11 cellular contexts compared by ENCODE assay signal in genomic region chr19:19026299-19026971, GRCh38. TPM values are rescaled to one million over a fixed set of nuclear protein-coding genes. Genes with fewer than 3 reads are reported as not detected.
DNase-seq lines count a peak whose midpoint lies in the region; TF ChIP-seq lines count a peak whose summit lies in the region.
"Had no signal": no experiment of that assay in that cellular context is flagged by ENCODE, and none has a peak within 500 bp of the region (broad histone marks: within the 10 kb centered on the region; RNA-seq: fewer than 3 reads in every experiment).

No MANE protein-coding gene starts in this region.

- DNase-seq in CD14-positive monocyte (ENCODE audit: low spot score) (no peak), M059J (ENCODE audit: low read depth) (peak; percentile 11), epithelial cell of esophagus (ENCODE audit: low read depth) (peak; percentile 36), mesenchymal stem cell (no peak), NCI-H69 (lab: John Stamatoyannopoulos, UW) (no peak), NCI-H2081 (lab: John Stamatoyannopoulos, UW) (no peak), NCI-H510A treated with DMSO at 0.1 percent for 48 hours (lab: John Stamatoyannopoulos, UW) (no peak), COLO668 (lab: John Stamatoyannopoulos, UW; ENCODE audit: unreplicated experiment) (no peak)
- DNase-seq: DMS79, NCI-H187, T-helper 1 cell had no signal

- H4K8ac ChIP-seq in mesenchymal stem cell (ENCODE audit: low read length): no peak overlapping the region

- no peak overlapping the region for H3K4me3 ChIP-seq in epithelial cell of esophagus (ENCODE audit: low read length)
- H3K4me3 ChIP-seq in mesenchymal stem cell (ENCODE audit: insufficient read depth in 1 of 2, low read depth in 1 of 2, low read length in 2 of 2): no peak overlapping the region

- H3K9me3 ChIP-seq in mesenchymal stem cell (ENCODE audit: control insufficient read depth, low read length): no peaks in the 10 kb centered on the region

- no peak overlapping the region for H3K4me3 Mint-ChIP-seq in CD14-positive monocyte

- WGBS in mesenchymal stem cell: 91% methylated on average over 10 of the region's 10 CpGs

- H3K14ac ChIP-seq in mesenchymal stem cell (ENCODE audit: low read length in 2 of 2): no peak overlapping the region

- H3K27ac Mint-ChIP-seq in CD14-positive monocyte: peak overlapping the region in 4 of 7 donors; percentile 38 to 66 (median 59)

- H2BK5ac ChIP-seq in mesenchymal stem cell (ENCODE audit: low read depth, low read length, poor library complexity, severe bottlenecking): no peak overlapping the region

- H3K4me1 ChIP-seq in mesenchymal stem cell (ENCODE audit: control insufficient read depth, insufficient read depth, low read depth, low read length): peaks cover 3% of the 10 kb centered on the region

- no peak overlapping the region for H2BK15ac ChIP-seq in mesenchymal stem cell (ENCODE audit: low read depth, poor library complexity, severe bottlenecking)

- peaks cover 75 to 82% of the 10 kb centered on the region in 2 experiments for H3K36me3 ChIP-seq in mesenchymal stem cell (ENCODE audit: control insufficient read depth in 1 of 2, insufficient read depth in 2 of 2, low read depth in 1 of 2, low read length in 2 of 2)

- no peak overlapping the region for H3K27ac ChIP-seq in mesenchymal stem cell (ENCODE audit: low read length, poor library complexity, severe bottlenecking)

- H3K27me3 ChIP-seq in mesenchymal stem cell (ENCODE audit: control insufficient read depth in 1 of 2, insufficient read depth in 1 of 2, low read length in 2 of 2): no peaks in the 10 kb centered on the region

- H3K18ac ChIP-seq in mesenchymal stem cell (ENCODE audit: low read depth in 1 of 2, low read length in 2 of 2): no peak overlapping the region

- no peak for TF ChIP-seq CTCF in CD14-positive monocyte (IDR thresholded peaks at IDR 0.05)
- peak; percentile 45 for TF ChIP-seq CTCF in epithelial cell of esophagus (IDR thresholded peaks at IDR 0.05; ENCODE audit: insufficient read depth, low read depth, low read length, missing control alignments)

- peaks cover 4% of the 10 kb centered on the region for H3K4me1 Mint-ChIP-seq in CD14-positive monocyte

- intact Hi-C loops in CD14-positive monocyte (cut with micrococcal nuclease): no loop called here

- H3K4me2 ChIP-seq in mesenchymal stem cell (ENCODE audit: low read length, poor library complexity, severe bottlenecking): no peak overlapping the region

- H2BK120ac ChIP-seq in mesenchymal stem cell (ENCODE audit: low read depth, low read length): no peak overlapping the region

- H2BK12ac ChIP-seq in mesenchymal stem cell (ENCODE audit: low read length in 2 of 2): no peak overlapping the region

- no peak overlapping the region for H2AK5ac ChIP-seq in mesenchymal stem cell (ENCODE audit: low read length, severe bottlenecking)

- peak overlapping the region; percentile 7 for H3K9ac ChIP-seq in mesenchymal stem cell (ENCODE audit: low read length)

- H3K23ac ChIP-seq in mesenchymal stem cell (ENCODE audit: low read length in 2 of 2): no peak overlapping the region

- peaks cover 0 to 1% (median 0%) of the 10 kb centered on the region in 7 donors for H3K9me3 Mint-ChIP-seq in CD14-positive monocyte

- H4K91ac ChIP-seq in mesenchymal stem cell (ENCODE audit: low read length): no peak overlapping the region

- H3K79me1 ChIP-seq in mesenchymal stem cell (replicated peaks; ENCODE audit: low read length, poor library complexity, severe bottlenecking): peaks cover 28% of the 10 kb centered on the region

- H3K36me3 Mint-ChIP-seq in CD14-positive monocyte: peaks cover 74 to 95% of the 10 kb centered on the region in 2 donors

- no peak overlapping the region for H2AFZ ChIP-seq in mesenchymal stem cell (ENCODE audit: low read depth, low read length)

- no peaks in the 10 kb centered on the region for H3K27me3 Mint-ChIP-seq in CD14-positive monocyte (ENCODE audit: low read depth in 3 of 3)

- no peak overlapping the region for H3K4ac ChIP-seq in mesenchymal stem cell (ENCODE audit: low read depth in 1 of 2, low read length in 2 of 2)

RNA-seq across cellular contexts. Expression of gene SUGP2, which starts 6.9 kb away (rescaled TPM):
- polyA plus RNA-seq in CD14-positive monocyte: 1 to 10 TPM; 7.6 to 8.2 TPM
- 31.8 and 49.0 TPM in 2 replicates for total RNA-seq in M059J (2014; rRNA removed; shearing (Covaris generic))
- 45.8 TPM for polyA plus RNA-seq in mesenchymal stem cell (2013, experiment 1 of 2)
- 43.4 TPM for polyA plus RNA-seq in mesenchymal stem cell (2013, experiment 2 of 2)

RNA-seq across cellular contexts. Expression of gene ARMC6, which starts 7.0 kb away (rescaled TPM):
- polyA plus RNA-seq in CD14-positive monocyte: 10 to 100 TPM; 26.1 to 29.6 TPM
- total RNA-seq in M059J (2014; rRNA removed; shearing (Covaris generic)): 38.2 and 40.3 TPM in 2 replicates
- 13.3 TPM for polyA plus RNA-seq in mesenchymal stem cell (2013, experiment 1 of 2)
- polyA plus RNA-seq in mesenchymal stem cell (2013, experiment 2 of 2): 13.5 TPM

RNA-seq across cellular contexts. Expression of gene SLC25A42, which starts 37.4 kb away (rescaled TPM):
- polyA plus RNA-seq in CD14-positive monocyte: 1 to 10 TPM in 1 of 2 donors, under 1 TPM in 1; 0.68 to 1.1 TPM
- total RNA-seq in M059J (2014; rRNA removed; shearing (Covaris generic)): 8.4 and 10.3 TPM in 2 replicates
- polyA plus RNA-seq in mesenchymal stem cell (2013, experiment 1 of 2): 8.1 TPM
- 7.2 TPM for polyA plus RNA-seq in mesenchymal stem cell (2013, experiment 2 of 2)

Comparison
In these comparisons a context has a peak if more than half of its experiments do, and no peak if none do; other contexts are left out.
1. DNase-seq: peak in M059J (single experiment) and epithelial cell of esophagus (single experiment); none in CD14-positive monocyte (single experiment), mesenchymal stem cell (single experiment), NCI-H69 (single experiment), NCI-H2081 (0 of 2), NCI-H510A treated with DMSO at 0.1 percent for 48 hours (single experiment) and COLO668 (single experiment).